Comparison of ENCODE assay signal across 10 cellular contexts in the genomic region with DNA sequence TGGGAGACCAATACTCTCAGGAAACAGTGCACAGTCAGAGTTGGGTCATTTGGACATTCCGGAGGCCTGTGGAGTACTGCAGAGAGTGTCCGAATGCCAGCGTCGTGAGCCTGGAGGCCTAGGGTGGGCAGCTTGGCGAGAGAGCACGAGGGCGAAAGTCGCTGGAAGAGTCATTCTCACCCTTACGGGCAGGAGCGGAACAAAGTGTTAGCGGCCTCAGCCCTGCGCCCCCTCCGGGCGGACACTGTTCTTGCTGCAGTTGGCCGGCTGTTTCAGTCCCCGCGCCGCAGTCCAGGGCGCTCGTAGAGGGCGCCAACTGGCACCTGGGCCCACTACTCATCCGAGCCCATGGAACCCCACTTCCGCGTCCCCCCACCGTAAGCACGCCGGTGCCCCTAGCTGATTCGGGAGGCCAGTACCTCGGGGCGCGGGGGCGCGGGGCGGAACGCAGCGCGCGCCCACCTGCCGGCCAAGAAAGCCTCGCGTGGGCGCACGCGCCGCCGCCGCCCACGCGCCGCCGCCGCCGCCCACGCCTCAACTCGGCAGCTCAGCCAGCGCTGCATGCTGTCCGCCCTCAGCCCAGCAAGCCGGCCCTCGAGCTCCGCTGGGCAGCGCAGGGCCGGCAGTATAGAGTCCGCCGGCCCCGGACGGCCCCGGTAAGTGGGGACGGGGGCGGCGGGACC.
DNase-seq lines count a peak whose midpoint lies in the region; ATAC-seq, FAIRE-seq and TF ChIP-seq lines count a peak whose summit lies in the region.
"Had no signal": no experiment of that assay in that cellular context is flagged by ENCODE, and none has a peak within 500 bp of the region (broad histone marks: within the 10 kb centered on the region; RNA-seq: fewer than 3 reads in every experiment).

No MANE protein-coding gene starts in this region.

- peaks cover 27% of the 10 kb centered on the region for H3K27me3 ChIP-seq in cardiac muscle cell
- no peaks in the 10 kb centered on the region for H3K27me3 ChIP-seq in right atrium auricular region
- H3K27me3 ChIP-seq in upper lobe of right lung, result peaks cover 25% of the 10 kb centered on the region

- TF ChIP-seq CTCF in cardiac muscle cell (IDR thresholded peaks at IDR 0.05; ENCODE audit: low read depth, low read length) (peak; percentile 57), right atrium auricular region (IDR thresholded peaks at IDR 0.05) (peak in 1 of 2 donors; percentile 26), upper lobe of right lung (IDR thresholded peaks at IDR 0.05) (peak; percentile 29)

- intact Hi-C loops in upper lobe of right lung (cut with DNase I), result no loop called here

- H3K4me1 ChIP-seq in cardiac muscle cell (ENCODE audit: low read depth), result no peaks in the 10 kb centered on the region
- peaks cover 0 to 5% of the 10 kb centered on the region in 2 donors for H3K4me1 ChIP-seq in right atrium auricular region
- H3K4me1 ChIP-seq in upper lobe of right lung, result no peaks in the 10 kb centered on the region

- H3K36me3 ChIP-seq in cardiac muscle cell (no peaks in the 10 kb centered on the region), right atrium auricular region (no peaks in the 10 kb centered on the region), upper lobe of right lung (no peaks in the 10 kb centered on the region)

- DNase-seq in cardiac muscle cell (ENCODE audit: low read depth in 1 of 2, low spot score in 1 of 2) (peak; percentile 20 to 44), right atrium auricular region (ENCODE audit: low spot score) (no peak), ecto neural progenitor cell (ENCODE audit: low spot score) (peak; percentile 75), kidney tubule cell (ENCODE audit: low spot score) (peak; percentile 26), upper lobe of right lung (no peak), GM12891 (ENCODE audit: insufficient read length, low spot score) (no peak)
- DNase-seq: CD8-positive, alpha-beta memory T cell; PC-9 had no signal

- H3K4me3 ChIP-seq in cardiac muscle cell, result no peak overlapping the region
- H3K4me3 ChIP-seq in right atrium auricular region, result peak overlapping the region in 1 of 2 donors; percentile 19
- H3K4me3 ChIP-seq in upper lobe of right lung, result no peak overlapping the region
- H3K4me3 ChIP-seq: PC-9 had no signal

- ATAC-seq in upper lobe of right lung (peak; percentile 65), HG03521 (IDR thresholded peaks at IDR 0.05; ENCODE audit: unreplicated experiment) (no peak), GM19467 (IDR thresholded peaks at IDR 0.05; ENCODE audit: unreplicated experiment) (no peak)

- no peak for TF ChIP-seq POLR2A in GM12891 (IDR thresholded peaks at IDR 0.05; ENCODE audit: low read depth, low read length)

- FAIRE-seq in GM12891 (lab: Jason Lieb, UNC), result no peak

- H3K27ac ChIP-seq in cardiac muscle cell (no peak overlapping the region), right atrium auricular region (no peak overlapping the region), upper lobe of right lung (no peak overlapping the region)
- H3K27ac ChIP-seq: PC-9 had no signal

- no peaks in the 10 kb centered on the region for H3K9me3 ChIP-seq in cardiac muscle cell (ENCODE audit: low read depth)
- peaks cover 0 to 18% of the 10 kb centered on the region in 2 donors for H3K9me3 ChIP-seq in right atrium auricular region
- H3K9me3 ChIP-seq in upper lobe of right lung, result no peaks in the 10 kb centered on the region

TF ChIP-seq in GM12891, 5 proteins besides CTCF, POLR2A, EP300 and RAD21:
- TF ChIP-seq POLR2AphosphoS5 (IDR thresholded peaks at IDR 0.05; ENCODE audit: low read depth, low read length), result no peak
- TF ChIP-seq PAX5 (IDR thresholded peaks at IDR 0.05; ENCODE audit: insufficient read depth, low read length, severe bottlenecking), result no peak
- no peak for TF ChIP-seq POU2F2 (IDR thresholded peaks at IDR 0.05; ENCODE audit: low read depth, low read length)
- no peak for TF ChIP-seq TAF1 (IDR thresholded peaks at IDR 0.05; ENCODE audit: low read depth, low read length)
- no peak for TF ChIP-seq SPI1 (IDR thresholded peaks at IDR 0.05; ENCODE audit: low read depth, low read length)
TF ChIP-seq in GM12891: peak in this region for 0.

Comparison
In these comparisons a context has a peak if more than half of its experiments do, and no peak if none do; other contexts are left out.
1. DNase-seq: peak in cardiac muscle cell (2 of 2), ecto neural progenitor cell (single experiment) and kidney tubule cell (single experiment); none in right atrium auricular region (single experiment), upper lobe of right lung (single experiment) and GM12891 (single experiment).